In the genomic region with DNA sequence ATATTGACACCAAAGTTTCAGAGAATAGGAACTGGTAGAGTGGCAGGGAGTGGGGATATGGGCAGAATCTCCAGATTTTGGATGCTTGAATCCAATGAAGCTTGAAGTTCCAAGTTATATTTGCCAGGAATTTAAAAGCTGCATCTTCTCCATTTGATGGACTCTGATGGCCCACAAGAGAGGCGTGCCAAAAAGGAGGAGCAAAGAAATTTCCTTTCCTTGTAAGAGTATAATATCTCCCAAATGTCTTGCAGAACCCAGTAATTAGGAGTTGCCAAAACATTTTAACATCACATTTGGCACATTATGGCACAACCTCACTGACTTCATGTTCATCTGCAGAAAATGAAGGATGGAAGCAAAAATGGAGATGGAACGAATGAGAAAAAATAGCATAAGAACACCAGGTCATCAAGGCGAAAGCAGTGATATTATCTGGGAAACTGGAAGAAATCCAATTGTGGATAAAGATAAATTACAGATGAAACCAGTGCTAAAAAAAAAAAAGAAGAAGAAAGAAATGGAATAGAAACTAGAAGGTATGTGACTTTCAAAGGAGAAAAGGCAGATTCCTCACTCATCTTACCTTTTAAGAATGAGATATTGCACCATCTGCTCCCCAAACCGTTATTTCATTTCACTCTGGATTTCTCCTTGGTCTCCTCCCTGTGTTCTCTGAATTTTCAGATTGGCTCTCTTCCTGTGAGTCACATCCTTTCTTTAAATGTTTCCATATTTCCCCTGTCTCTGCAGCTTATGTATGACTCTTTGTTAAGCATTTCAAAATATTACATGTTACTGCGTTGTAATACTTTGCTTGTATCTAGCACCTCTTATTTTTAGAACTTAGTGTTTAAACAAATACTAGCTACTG, we compare ENCODE assay signal across 14 cellular contexts. TPM values are rescaled to one million over a fixed set of nuclear protein-coding genes. Genes with fewer than 3 reads are reported as not detected.
DNase-seq lines count a peak whose midpoint lies in the region; ATAC-seq and TF ChIP-seq lines count a peak whose summit lies in the region.
"Had no signal": no experiment of that assay in that cellular context is flagged by ENCODE, and none has a peak within 500 bp of the region (broad histone marks: within the 10 kb centered on the region; RNA-seq: fewer than 3 reads in every experiment).

No MANE protein-coding gene starts in this region.

- no peaks in the 10 kb centered on the region for H3K27me3 Mint-ChIP-seq in activated T-cell treated with anti-CD3 and anti-CD28 coated beads, Interleukin-2, amount 50 U/mL, for 4 hours (ENCODE audit: low read depth)

- no peak overlapping the region for H3K4me3 Mint-ChIP-seq in activated T-cell treated with anti-CD3 and anti-CD28 coated beads, Interleukin-2, amount 50 U/mL, for 4 hours
- H3K4me3 Mint-ChIP-seq: endodermal cell had no signal

- H3K9me3 Mint-ChIP-seq in activated T-cell treated with anti-CD3 and anti-CD28 coated beads, Interleukin-2, amount 50 U/mL, for 4 hours, result peaks cover 7% of the 10 kb centered on the region

- H3K36me3 Mint-ChIP-seq in activated T-cell treated with anti-CD3 and anti-CD28 coated beads, Interleukin-2, amount 50 U/mL, for 4 hours (ENCODE audit: insufficient read depth), result no peaks in the 10 kb centered on the region

- no peaks in the 10 kb centered on the region for H3K4me1 Mint-ChIP-seq in activated T-cell treated with anti-CD3 and anti-CD28 coated beads, Interleukin-2, amount 50 U/mL, for 4 hours (ENCODE audit: low read depth)

- H3K4me3 ChIP-seq in epithelial cell of esophagus (ENCODE audit: low read length), result no peak overlapping the region
- no peak overlapping the region for H3K4me3 ChIP-seq in skeletal muscle cell (ENCODE audit: low read depth, low read length)
- H3K4me3 ChIP-seq: adrenal gland, vagina had no signal

- TF ChIP-seq CTCF in epithelial cell of esophagus (IDR thresholded peaks at IDR 0.05; ENCODE audit: insufficient read depth, low read depth, low read length, missing control alignments), result no peak

- DNase-seq in GM04504 (ENCODE audit: low read depth), result peak; percentile 86
- DNase-seq in RKO (ENCODE audit: low spot score), result peak; percentile 22
- peak; percentile 80 for DNase-seq in epithelial cell of esophagus (ENCODE audit: low read depth)
- peak; percentile 60 for DNase-seq in skeletal muscle cell (ENCODE audit: low read depth)
- DNase-seq in occipital lobe (lab: John Stamatoyannopoulos, UW), result no peak
- DNase-seq in activated T-cell treated with anti-CD3 and anti-CD28 coated beads, Interleukin-2, amount 50 U/mL, for 4 hours, result no peak
- DNase-seq: adrenal gland, endodermal cell, NCI-H1417, NCI-H82, right cardiac atrium had no signal

- ATAC-seq in GM21390 (IDR thresholded peaks at IDR 0.05; ENCODE audit: unreplicated experiment), result no peak
- no peak for ATAC-seq in activated T-cell treated with anti-CD3 and anti-CD28 coated beads, Interleukin-2, amount 50 U/mL, for 4 hours
- ATAC-seq in GM18498 (IDR thresholded peaks at IDR 0.05; ENCODE audit: unreplicated experiment), result no peak

RNA-seq across cellular contexts. Expression of gene FLRT2, which starts 13.5 kb away (rescaled TPM):
- 154 TPM for total RNA-seq in occipital lobe
- total RNA-seq in activated T-cell treated with anti-CD3 and anti-CD28 coated beads, Interleukin-2, amount 50 U/mL, for 4 hours, result under 1 TPM in 1 of 3 donors, not detected in 2; 0.18 TPM

Comparison
In these comparisons a context has a peak if more than half of its experiments do, and no peak if none do; other contexts are left out.
1. DNase-seq: peak in GM04504 (single experiment), RKO (single experiment), epithelial cell of esophagus (single experiment) and skeletal muscle cell (single experiment); none in occipital lobe (single experiment) and activated T-cell treated with anti-CD3 and anti-CD28 coated beads, Interleukin-2, amount 50 U/mL, for 4 hours (single experiment).
2. RNA of gene FLRT2, which starts 13.5 kb away (total RNA-seq): 154 TPM in occipital lobe (single experiment); 0.18 TPM in activated T-cell treated with anti-CD3 and anti-CD28 coated beads, Interleukin-2, amount 50 U/mL, for 4 hours; every median in the first group is over 100 times any median in the second.